37 cellular contexts compared by ENCODE assay signal in the genomic region with DNA sequence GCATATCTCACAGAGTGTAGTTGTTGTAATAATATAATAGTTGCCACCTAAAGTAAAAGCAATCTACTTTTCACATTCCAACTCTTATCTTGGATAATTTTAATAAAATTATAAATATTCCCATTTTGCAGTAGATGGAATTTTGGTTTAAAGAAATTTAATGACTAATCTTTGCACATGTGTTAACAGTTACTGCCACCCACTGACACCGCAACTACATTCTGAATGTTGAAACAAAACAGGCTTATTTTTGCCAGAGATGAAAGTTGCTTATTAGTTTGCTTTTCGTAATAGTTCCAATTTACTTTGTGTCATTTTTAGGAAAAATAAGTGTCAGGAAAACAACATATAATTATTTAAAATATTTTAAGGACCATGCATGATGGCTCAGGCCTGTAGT.
"Had no signal": no experiment of that assay in that cellular context is flagged by ENCODE, and none has a peak within 500 bp of the region (broad histone marks: within the 10 kb centered on the region; RNA-seq: fewer than 3 reads in every experiment).

No MANE protein-coding gene starts in this region.

- H3K4me1 ChIP-seq: Peyer's patch, SJSA1 had no signal

- DNase-seq: activated B cell treated with CpG ODN at 0.5 μM for 24 hours; activated CD4-positive, alpha-beta memory T cell treated with anti-CD3 and anti-CD28 coated beads for 36 hours; activated CD4-positive, alpha-beta T cell treated with anti-CD3 and anti-CD28 coated beads for 4 hours; activated CD4-positive, alpha-beta T cell treated with anti-CD3 and anti-CD28 coated beads, Interleukin-2, amount 50 U/mL, for 1 hour; activated CD4-positive, CD25-positive, alpha-beta regulatory T cell treated with anti-CD3 and anti-CD28 coated beads, Interleukin-2, amount 50 U/mL, for 72 hours; activated CD8-positive, alpha-beta memory T cell treated with anti-CD3 and anti-CD28 coated beads, Interleukin-2, amount 50 U/mL, for 4 hours; activated gamma-delta T cell treated with Interleukin-2 at 50 U/mL for 16 hours; activated naive CD4-positive, alpha-beta T cell treated with anti-CD3 and anti-CD28 coated beads for 36 hours; activated naive CD8-positive, alpha-beta T cell treated with anti-CD3 and anti-CD28 coated beads, Interleukin-2, amount 50 U/mL, for 24 hours; activated T-cell treated with anti-CD3 and anti-CD28 coated beads for 4 hours; activated T-cell treated with anti-CD3 and anti-CD28 coated beads, Interleukin-2, amount 50 U/mL, for 4 hours; amniotic stem cell; aorta; brain microvascular endothelial cell; central memory CD4-positive, alpha-beta T cell; MM.1S; MV-4-11; NCI-H1092; NCI-H1436 treated with DMSO at 0.1 percent for 48 hours; NCI-H1694 treated with DMSO at 0.1 percent for 48 hours; NCI-H2029 treated with DMSO at 0.1 percent for 48 hours; NCI-H2107; NCI-H2171; NCI-H510A; NCI-H748 treated with DMSO at 0.1 percent for 48 hours; NK-92 treated with Interleukin-12 subunit alpha and Interleukin-12 subunit beta, amount 100 ng/mL, for 24 hours; PC-3; Peyer's patch; RPMI8226; SHP77 treated with DMSO at 0.1 percent for 48 hours; SW 1271; T-helper 1 cell; T-helper 2 cell; T-helper 9 cell had no signal

- H3K4me3 ChIP-seq: Peyer's patch, SJSA1 had no signal

- H3K27ac ChIP-seq: brain microvascular endothelial cell, Peyer's patch, SJSA1, VCaP had no signal

- H3K36me3 ChIP-seq: brain microvascular endothelial cell, Peyer's patch, SJSA1 had no signal

- H3K9me3 ChIP-seq: Peyer's patch, SJSA1 had no signal

- H3K27me3 ChIP-seq: brain microvascular endothelial cell, Peyer's patch, SJSA1 had no signal

- ATAC-seq: activated naive CD4-positive, alpha-beta T cell treated with anti-CD3 and anti-CD28 coated beads, Interleukin-2, amount 50 U/mL, for 72 hours; activated naive CD8-positive, alpha-beta T cell treated with anti-CD3 and anti-CD28 coated beads, Interleukin-2, amount 50 U/mL, for 24 hours; activated T-cell treated with anti-CD3 and anti-CD28 coated beads, Interleukin-2, amount 50 U/mL, for 4 hours; PC-3 had no signal
